ENCODE assay signal across 28 cellular contexts in genomic region chr3:46871222-46871621, GRCh38. TPM values are rescaled to one million over a fixed set of nuclear protein-coding genes. Genes with fewer than 3 reads are reported as not detected.
DNase-seq lines count a peak whose midpoint lies in the region; ATAC-seq, FAIRE-seq and TF ChIP-seq lines count a peak whose summit lies in the region.
"Had no signal": no experiment of that assay in that cellular context is flagged by ENCODE, and none has a peak within 500 bp of the region (broad histone marks: within the 10 kb centered on the region; RNA-seq: fewer than 3 reads in every experiment).

No MANE protein-coding gene starts in this region.

- H3K27ac ChIP-seq in liver (ENCODE audit: low read depth in 1 of 2, low read length in 2 of 2) (no peak overlapping the region), HepG2 (ENCODE audit: extremely low read length, insufficient read depth, low read length) (no peak overlapping the region), gastrocnemius medialis (peak overlapping the region; percentile 20 to 51 (median 38))
- H3K27ac ChIP-seq: BLaER1 treated with 17β-estradiol and CSF1 and Interleukin-3, amounts not matched to agents 10 nM and 100 nM; SJSA1 had no signal

- no peak for TF ChIP-seq CTCF in liver (IDR thresholded peaks at IDR 0.05; ENCODE audit: low read depth, low read length, missing input control)
- TF ChIP-seq CTCF in HepG2 (CRISPR knock-in tag; IDR thresholded peaks at IDR 0.05) = no peak
- no peak for TF ChIP-seq CTCF in fibroblast of the aortic adventitia (IDR thresholded peaks at IDR 0.05; ENCODE audit: insufficient read depth, low read length)
- no peak for TF ChIP-seq CTCF in gastrocnemius medialis (IDR thresholded peaks at IDR 0.05 in 4 of 5, conservative IDR thresholded peaks at IDR 0.05 in 1 of 5)

- TF ChIP-seq RAD21 in liver (IDR thresholded peaks at IDR 0.05) = no peak
- no peak for TF ChIP-seq RAD21 in HepG2 (CRISPR knock-in tag; IDR thresholded peaks at IDR 0.05)

- DNase-seq in HepG2 (ENCODE audit: low spot score) = no peak
- DNase-seq in fibroblast of the aortic adventitia (ENCODE audit: low read depth) = peak; percentile 29
- DNase-seq in hepatic stellate cell (ENCODE audit: low spot score) = peak; percentile 66
- DNase-seq in gastrocnemius medialis = no peak
- DNase-seq in superior temporal gyrus (ENCODE audit: extremely low spot score) = no peak
- DNase-seq in NCI-H2107 (lab: John Stamatoyannopoulos, UW) = no peak
- no peak for DNase-seq in activated effector memory CD4-positive, alpha-beta T cell treated with anti-CD3 and anti-CD28 coated beads, Interleukin-2, amount 50 U/mL, for 16 hours
- DNase-seq: CD4-positive, alpha-beta T cell; HCEC 1CT; KBM-7; MG63; NCI-H1105 treated with DMSO at 0.1 percent for 48 hours; NCI-H146; NCI-H1930; NCI-H446; NCI-H524 treated with DMSO at 0.1 percent for 48 hours; NCI-H774 had no signal

- intact Hi-C loops in HepG2 (cut with micrococcal nuclease; ENCODE audit: unreplicated experiment) (no loop called here), gastrocnemius medialis (cut with DNase I; ENCODE audit: low total_unique reads) (no loop called here)

- H4K20me1 ChIP-seq in HepG2 (ENCODE audit: insufficient read depth, low read length) = no peaks in the 10 kb centered on the region

- no peak for FAIRE-seq in HepG2 (lab: Jason Lieb, UNC)
- FAIRE-seq: A204.1, D721Med, GM18507, H1, HTR-8/SVneo, RCC 7860 had no signal

- H3K79me2 ChIP-seq in HepG2 (ENCODE audit: insufficient read depth, low read length) = no peaks in the 10 kb centered on the region

- no peak for TF ChIP-seq EP300 in HepG2 (IDR thresholded peaks at IDR 0.05; ENCODE audit: low read depth in 2 of 2, low read length in 2 of 2)
- no peak for TF ChIP-seq EP300 in HepG2 (CRISPR knock-in tag; IDR thresholded peaks at IDR 0.05; ENCODE audit: borderline replicate concordance)

- no peaks in the 10 kb centered on the region for H3K27me3 ChIP-seq in liver (ENCODE audit: control insufficient read depth in 4 of 4, insufficient read depth in 4 of 4, low read length in 3 of 4)
- H3K27me3 ChIP-seq in HepG2 (ENCODE audit: control insufficient read depth in 1 of 2, insufficient read depth in 2 of 2, low read length in 2 of 2) = peaks cover 9 to 50% of the 10 kb centered on the region in 2 experiments; a peak in 4 of 5 replicates
- no peaks in the 10 kb centered on the region for H3K27me3 ChIP-seq in gastrocnemius medialis
- H3K27me3 ChIP-seq: MG63, SJSA1 had no signal

- ATAC-seq in HepG2 = no peak
- ATAC-seq in gastrocnemius medialis = no peak

- peaks cover 19 to 47% (median 31%) of the 10 kb centered on the region in 4 donors for H3K4me1 ChIP-seq in liver (ENCODE audit: control insufficient read depth in 4 of 4, insufficient read depth in 4 of 4, low read length in 3 of 4)
- H3K4me1 ChIP-seq in HepG2 (ENCODE audit: insufficient read depth, low read length) = peaks cover 32% of the 10 kb centered on the region
- peaks cover 20 to 36% of the 10 kb centered on the region in 2 donors for H3K4me1 ChIP-seq in gastrocnemius medialis

- no peak overlapping the region for H3K4me3 ChIP-seq in liver (ENCODE audit: low read depth in 1 of 3, low read length in 3 of 3)
- H3K4me3 ChIP-seq in HepG2 (replicated peaks in 1 of 3; ENCODE audit: insufficient read depth in 1 of 3, low read depth in 2 of 3, low read length in 3 of 3) = no peak overlapping the region
- no peak overlapping the region for H3K4me3 ChIP-seq in fibroblast of the aortic adventitia (ENCODE audit: low read depth, low read length)
- no peak overlapping the region for H3K4me3 ChIP-seq in gastrocnemius medialis
- H3K4me3 ChIP-seq: BLaER1 treated with 17β-estradiol and CSF1 and Interleukin-3, amounts not matched to agents 10 nM and 100 nM; MG63; SJSA1 had no signal

- no peak overlapping the region for H3K9ac ChIP-seq in liver (ENCODE audit: low read depth in 1 of 2, low read length in 2 of 2)
- no peak overlapping the region for H3K9ac ChIP-seq in HepG2 (ENCODE audit: insufficient read depth, low read depth, low read length)
- H3K9ac ChIP-seq: BLaER1 treated with 17β-estradiol and CSF1 and Interleukin-3, amounts not matched to agents 10 nM and 100 nM had no signal

- no TSS peak for BruUV-seq in HepG2 (replicated peaks; lab: Mats Ljungman, UMichigan)

- no peaks in the 10 kb centered on the region for H3K9me3 ChIP-seq in liver (ENCODE audit: control insufficient read depth in 4 of 4, low read length in 3 of 4)
- H3K9me3 ChIP-seq in HepG2 (ENCODE audit: low read length) = no peaks in the 10 kb centered on the region
- no peaks in the 10 kb centered on the region for H3K9me3 ChIP-seq in gastrocnemius medialis
- H3K9me3 ChIP-seq: BLaER1 treated with 17β-estradiol and CSF1 and Interleukin-3, amounts not matched to agents 10 nM and 100 nM; MG63; SJSA1 had no signal

- TF ChIP-seq POLR2A in HepG2 (IDR thresholded peaks at IDR 0.05; ENCODE audit: insufficient read depth in 1 of 2, low read depth in 2 of 2, low read length in 2 of 2) (no peak), gastrocnemius medialis (IDR thresholded peaks at IDR 0.05) (no peak)

- in situ Hi-C loops in HepG2 (cut with HindIII; ENCODE audit: extremely low pct_ligation_motif_present, low pct_unique_long_range_greater_than_20kb) (no loop called here), gastrocnemius medialis (cut with MboI; ENCODE audit: low sequenced_read_pairs in 4 of 4) (no loop called here)

- WGBS in liver = 40% methylated on average over 10 of the region's 10 CpGs
- WGBS in HepG2 (ENCODE audit: low lambda C conversion rate) = 18% methylated on average over 10 of the region's 10 CpGs

- H3K36me3 ChIP-seq in liver (ENCODE audit: control insufficient read depth in 4 of 4, insufficient read depth in 3 of 4, low read depth in 1 of 4, low read length in 3 of 4) (no peaks in the 10 kb centered on the region), HepG2 (replicated peaks in 1 of 2; ENCODE audit: control insufficient read depth in 1 of 2, insufficient read depth in 2 of 2, low read length in 2 of 2) (no peaks in the 10 kb centered on the region), gastrocnemius medialis (no peaks in the 10 kb centered on the region)
- H3K36me3 ChIP-seq: BLaER1 treated with 17β-estradiol and CSF1 and Interleukin-3, amounts not matched to agents 10 nM and 100 nM; MG63; SJSA1 had no signal

- H3K4me2 ChIP-seq in HepG2 (ENCODE audit: low read depth, low read length) = no peak overlapping the region

- CTCF ChIA-PET in HepG2 (lab: Yijun Ruan, JAX; ENCODE audit: low intra/inter-chr PET ratio, low total read pairs) = no interaction called here

- no peak overlapping the region for H2AFZ ChIP-seq in HepG2 (ENCODE audit: low read length)

- POLR2A ChIA-PET in HepG2 (lab: Yijun Ruan, JAX) = no interaction called here

RNA-seq across cellular contexts. Expression of gene PTH1R, which starts 6.3 kb away (rescaled TPM):
- 10 to 100 TPM in 1 of 2 donors, 1 to 10 TPM in 1; 7.2 to 28.4 TPM for total RNA-seq in liver
- polyA plus RNA-seq in liver = 10 to 100 TPM; 19.8 to 27.4 TPM
- total RNA-seq in HepG2 (2016; rRNA removed; fragmentation: Illumina TruSeq; extraction: Trizol) = not detected in 2 replicates
- not detected in 2 replicates for total RNA-seq in HepG2 (2016; cell fraction: cytosol; rRNA removed; fragmentation: Illumina TruSeq; extraction: Trizol; ENCODE audit: low read depth)
- not detected in 2 replicates for total RNA-seq in HepG2 (2016; cell fraction: insoluble cytoplasmic fraction; rRNA removed; fragmentation: Illumina TruSeq; extraction: Trizol)
- not detected in 2 replicates for total RNA-seq in HepG2 (2016; cell fraction: membrane; rRNA removed; fragmentation: Illumina TruSeq; extraction: Trizol)
- total RNA-seq in HepG2 (2016; cell fraction: nucleus; rRNA removed; fragmentation: Illumina TruSeq; extraction: Trizol) = not detected in 2 replicates
- polyA plus RNA-seq in HepG2 (2011; rRNA removed) = not detected in 2 replicates
- polyA plus RNA-seq in HepG2 (2011; cell fraction: cytosol; rRNA removed) = not detected in 2 replicates
- 0.10 TPM in 1 of 2 replicates, not detected in the other for polyA plus RNA-seq in HepG2 (2011; cell fraction: nucleus; rRNA removed)
- not detected in 2 replicates for polyA plus RNA-seq in HepG2 (2012)
- polyA plus RNA-seq in HepG2 (2016; cell fraction: cytosol; fragmentation: Illumina TruSeq; extraction: Trizol; ENCODE audit: low read depth) = not detected in 2 replicates
- not detected in 2 replicates for polyA plus RNA-seq in HepG2 (2016; cell fraction: insoluble cytoplasmic fraction; fragmentation: Illumina TruSeq; extraction: Trizol; ENCODE audit: low read depth)
- not detected in 2 replicates for polyA plus RNA-seq in HepG2 (2016; cell fraction: membrane; fragmentation: Illumina TruSeq; extraction: Trizol; ENCODE audit: low read depth)
- polyA plus RNA-seq in HepG2 (2016; cell fraction: nucleus; fragmentation: Illumina TruSeq; extraction: Trizol; ENCODE audit: insufficient read depth, low read depth) = not detected in 2 replicates
- polyA minus RNA-seq in HepG2 (2011; rRNA and poly(A)+ RNA removed; ENCODE audit: low replicate concordance) = not detected in 2 replicates
- polyA minus RNA-seq in HepG2 (2011; cell fraction: cytosol; rRNA and poly(A)+ RNA removed) = not detected in 2 replicates
- polyA minus RNA-seq in HepG2 (2011; cell fraction: nucleus; rRNA and poly(A)+ RNA removed) = not detected in 2 replicates
- 0.16 TPM in 1 of 2 replicates, not detected in the other for total RNA-seq in fibroblast of the aortic adventitia (ENCODE audit: low replicate concordance)
- 1 to 10 TPM; 2.3 to 7.9 (median 7.3) TPM for total RNA-seq in gastrocnemius medialis
- total RNA-seq: CD4-positive, alpha-beta T cell; SJSA1 had no signal

RNA-seq across cellular contexts. Expression of gene MYL3, which starts 8.0 kb away (rescaled TPM):
- 1 to 10 TPM in 1 of 2 donors, under 1 TPM in 1; 0.51 to 1.3 TPM for total RNA-seq in liver
- polyA plus RNA-seq in liver = under 1 TPM; 0.76 to 0.86 TPM
- not detected in 2 replicates for total RNA-seq in HepG2 (2016; rRNA removed; fragmentation: Illumina TruSeq; extraction: Trizol)
- total RNA-seq in HepG2 (2016; cell fraction: cytosol; rRNA removed; fragmentation: Illumina TruSeq; extraction: Trizol; ENCODE audit: low read depth) = not detected in 2 replicates
- total RNA-seq in HepG2 (2016; cell fraction: insoluble cytoplasmic fraction; rRNA removed; fragmentation: Illumina TruSeq; extraction: Trizol) = not detected in 2 replicates
- not detected in 2 replicates for total RNA-seq in HepG2 (2016; cell fraction: membrane; rRNA removed; fragmentation: Illumina TruSeq; extraction: Trizol)
- not detected in 2 replicates for total RNA-seq in HepG2 (2016; cell fraction: nucleus; rRNA removed; fragmentation: Illumina TruSeq; extraction: Trizol)
- 0.13 TPM in 1 of 2 replicates, not detected in the other for polyA plus RNA-seq in HepG2 (2011; rRNA removed)
- 0.06 TPM in 1 of 2 replicates, not detected in the other for polyA plus RNA-seq in HepG2 (2011; cell fraction: cytosol; rRNA removed)
- polyA plus RNA-seq in HepG2 (2011; cell fraction: nucleus; rRNA removed) = not detected in 2 replicates
- not detected in 2 replicates for polyA plus RNA-seq in HepG2 (2012)
- not detected in 2 replicates for polyA plus RNA-seq in HepG2 (2016; cell fraction: cytosol; fragmentation: Illumina TruSeq; extraction: Trizol; ENCODE audit: low read depth)
- polyA plus RNA-seq in HepG2 (2016; cell fraction: insoluble cytoplasmic fraction; fragmentation: Illumina TruSeq; extraction: Trizol; ENCODE audit: low read depth) = not detected in 2 replicates
- polyA plus RNA-seq in HepG2 (2016; cell fraction: membrane; fragmentation: Illumina TruSeq; extraction: Trizol; ENCODE audit: low read depth) = not detected in 2 replicates
- not detected in 2 replicates for polyA plus RNA-seq in HepG2 (2016; cell fraction: nucleus; fragmentation: Illumina TruSeq; extraction: Trizol; ENCODE audit: insufficient read depth, low read depth)
- polyA minus RNA-seq in HepG2 (2011; rRNA and poly(A)+ RNA removed; ENCODE audit: low replicate concordance) = 0.16 TPM in 1 of 2 replicates, not detected in the other
- not detected in 2 replicates for polyA minus RNA-seq in HepG2 (2011; cell fraction: cytosol; rRNA and poly(A)+ RNA removed)
- polyA minus RNA-seq in HepG2 (2011; cell fraction: nucleus; rRNA and poly(A)+ RNA removed) = not detected in 2 replicates
- not detected in 2 replicates for total RNA-seq in fibroblast of the aortic adventitia (ENCODE audit: low replicate concordance)
- total RNA-seq in gastrocnemius medialis = 100 to 1,000 TPM in 2 of 4 donors, 10 to 100 TPM in 2; 42.5 to 544 (median 281) TPM
- total RNA-seq: CD4-positive, alpha-beta T cell; H1; LHCN-M2; SJSA1 had no signal
- polyA plus RNA-seq: AG04450 had no signal

Comparison
In these comparisons a context has a peak if more than half of its experiments do, and no peak if none do; other contexts are left out.
1. H3K27ac ChIP-seq: peak in gastrocnemius medialis (4 of 4); none in liver (0 of 2) and HepG2 (single experiment).
2. DNase-seq: peak in fibroblast of the aortic adventitia (single experiment) and hepatic stellate cell (single experiment); none in HepG2 (single experiment), gastrocnemius medialis (0 of 2), superior temporal gyrus (single experiment), NCI-H2107 (single experiment) and activated effector memory CD4-positive, alpha-beta T cell treated with anti-CD3 and anti-CD28 coated beads, Interleukin-2, amount 50 U/mL, for 16 hours (single experiment).
3. RNA of gene MYL3, which starts 8.0 kb away (total RNA-seq): 42.5 to 544 TPM in gastrocnemius medialis; 0.51 to 1.3 TPM in liver, not detected in fibroblast of the aortic adventitia and not detected in HepG2; every median in the first group is over 10 times any median in the second.